ENCODE assay signal across 13 cellular contexts in genomic region chr20:53003420-53003819, GRCh38. TPM values are rescaled to one million over a fixed set of nuclear protein-coding genes. Genes with fewer than 3 reads are reported as not detected.
DNase-seq lines count a peak whose midpoint lies in the region; ATAC-seq and TF ChIP-seq lines count a peak whose summit lies in the region.
"Had no signal": no experiment of that assay in that cellular context is flagged by ENCODE, and none has a peak within 500 bp of the region (broad histone marks: within the 10 kb centered on the region; RNA-seq: fewer than 3 reads in every experiment).

No MANE protein-coding gene starts in this region.

- H3K36me3 ChIP-seq in WERI-Rb-1, result no peaks in the 10 kb centered on the region

- H3K27ac Mint-ChIP-seq in naive B cell, result peak overlapping the region in 4 of 6 donors; percentile 24 to 92 (median 48)
- H3K27ac Mint-ChIP-seq: activated CD8-positive, alpha-beta memory T cell treated with anti-CD3 and anti-CD28 coated beads, Interleukin-2, amount 10 ng/mL, durations not matched to agents 7 days and 5 days had no signal

- no peaks in the 10 kb centered on the region for H3K36me3 Mint-ChIP-seq in naive B cell
- H3K36me3 Mint-ChIP-seq: activated CD8-positive, alpha-beta memory T cell treated with anti-CD3 and anti-CD28 coated beads, Interleukin-2, amount 10 ng/mL, durations not matched to agents 7 days and 5 days had no signal

- in situ Hi-C loops in Caki2 (cut with HindIII; ENCODE audit: low pct_unique_long_range_greater_than_20kb, low sequenced_read_pairs), result no loop called here

- peaks cover 0 to 7% (median 4%) of the 10 kb centered on the region in 3 donors for H3K27me3 Mint-ChIP-seq in naive B cell
- H3K27me3 Mint-ChIP-seq: activated CD8-positive, alpha-beta memory T cell treated with anti-CD3 and anti-CD28 coated beads, Interleukin-2, amount 10 ng/mL, durations not matched to agents 7 days and 5 days had no signal

- H3K4me1 Mint-ChIP-seq in naive B cell, result peaks cover 13 to 25% (median 24%) of the 10 kb centered on the region in 3 donors

- H3K4me3 ChIP-seq in WERI-Rb-1 (ENCODE audit: low read depth, low read length), result no peak overlapping the region

- H3K4me3 Mint-ChIP-seq in naive B cell, result no peak overlapping the region
- H3K4me3 Mint-ChIP-seq: activated CD8-positive, alpha-beta memory T cell treated with anti-CD3 and anti-CD28 coated beads, Interleukin-2, amount 10 ng/mL, durations not matched to agents 7 days and 5 days had no signal

- peak overlapping the region; percentile 61 for H3K27ac ChIP-seq in WERI-Rb-1

- no peak for TF ChIP-seq CTCF in WERI-Rb-1 (IDR thresholded peaks at IDR 0.05; ENCODE audit: low read depth, low read length)

- no peaks in the 10 kb centered on the region for H3K9me3 ChIP-seq in WERI-Rb-1 (ENCODE audit: severe bottlenecking)

- peak; percentile 96 for DNase-seq in Caki2 (ENCODE audit: low read depth)
- peak; percentile 88 for DNase-seq in NCI-H1105 treated with DMSO at 0.1 percent for 48 hours (lab: John Stamatoyannopoulos, UW)
- DNase-seq in WERI-Rb-1, result peak; percentile 67
- no peak for DNase-seq in naive B cell
- DNase-seq in dermis blood vessel endothelial cell, result no peak
- no peak for DNase-seq in T-helper 9 cell
- no peak for DNase-seq in mucosa of gallbladder (ENCODE audit: low spot score)
- DNase-seq: activated CD8-positive, alpha-beta memory T cell treated with anti-CD3 and anti-CD28 coated beads, Interleukin-2, amount 10 ng/mL, durations not matched to agents 7 days and 5 days; H7; KG1; small intestine; T-helper 2 cell had no signal

- H3K9me3 Mint-ChIP-seq in naive B cell, result peaks cover 0 to 3% (median 0%) of the 10 kb centered on the region in 7 donors

- no peaks in the 10 kb centered on the region for H3K27me3 ChIP-seq in WERI-Rb-1 (ENCODE audit: insufficient read depth, low read depth, severe bottlenecking)

- ATAC-seq in naive B cell (ENCODE audit: low read depth in 2 of 2), result no peak
- no peak for ATAC-seq in HG02763 (IDR thresholded peaks at IDR 0.05; ENCODE audit: unreplicated experiment)
- ATAC-seq: activated CD8-positive, alpha-beta memory T cell treated with anti-CD3 and anti-CD28 coated beads, Interleukin-2, amount 10 ng/mL, durations not matched to agents 7 days and 5 days had no signal

RNA-seq across cellular contexts. Expression of gene TSHZ2, which starts 31.3 kb away (rescaled TPM):
- total RNA-seq in Caki2 (2014; rRNA removed; shearing (Covaris generic); ENCODE audit: low replicate concordance), result 0.23 and 4.1 TPM in 2 replicates
- under 1 TPM in 4 of 6 donors, not detected in 2; 0.04 to 0.32 (median 0.13) TPM for polyA plus RNA-seq in naive B cell (ENCODE audit: low read depth in 6 of 6)
- total RNA-seq in dermis blood vessel endothelial cell (1.5 and 1.9 TPM in 2 replicates), mucosa of gallbladder (42.9 TPM)

Comparison
In these comparisons a context has a peak if more than half of its experiments do, and no peak if none do; other contexts are left out.
1. DNase-seq: peak in Caki2 (single experiment), NCI-H1105 treated with DMSO at 0.1 percent for 48 hours (single experiment) and WERI-Rb-1 (single experiment); none in naive B cell (single experiment), dermis blood vessel endothelial cell (single experiment), T-helper 9 cell (single experiment) and mucosa of gallbladder (single experiment).